In the genomic region with DNA sequence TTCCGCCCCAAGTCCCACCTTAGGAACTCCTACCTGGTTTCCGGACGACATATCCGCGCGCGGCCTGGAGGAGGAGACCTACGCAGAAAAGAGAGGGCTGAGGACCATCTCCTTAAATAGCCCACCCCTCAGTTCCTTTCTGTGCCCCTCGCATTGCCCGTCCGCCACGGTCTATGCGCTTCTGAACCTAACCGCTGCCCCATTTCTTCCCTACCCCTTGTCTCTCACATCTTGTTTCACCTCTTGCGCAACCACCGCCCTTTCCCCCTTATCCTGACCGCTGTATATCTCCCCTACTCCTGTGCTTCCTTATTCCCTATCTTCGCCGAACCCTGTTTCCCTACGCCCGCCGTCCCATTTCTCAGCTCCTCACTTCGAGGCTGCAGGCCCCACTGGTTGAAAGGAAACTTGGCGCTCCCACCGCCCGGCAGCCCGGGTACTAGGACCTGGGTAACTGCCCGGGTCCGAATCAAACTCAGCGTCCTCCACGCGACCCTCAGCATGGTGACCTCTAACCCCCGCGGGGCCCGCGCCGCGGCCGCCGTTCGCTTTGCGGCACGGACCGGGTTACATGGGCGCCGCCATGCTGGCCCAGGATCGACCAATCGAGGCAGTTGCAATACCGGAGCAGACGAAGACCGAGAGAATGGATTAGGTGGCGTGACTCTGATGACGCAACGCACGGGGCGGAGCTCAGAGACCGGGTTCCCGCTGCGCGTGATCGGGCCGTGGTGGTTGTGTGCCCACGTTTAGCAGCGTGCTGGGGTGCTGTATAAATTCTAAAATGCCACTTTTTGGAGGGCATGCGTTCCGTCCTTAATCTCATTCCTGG, we compare ENCODE assay signal across 1 cellular context.
TF ChIP-seq lines count a peak whose summit lies in the region.

MRPS15 (minus strand) TSS at position 612 of the 832 bp plus-strand sequence; CDS start at position 503, 109 bp downstream.

TF ChIP-seq in HepG2, 621 proteins besides CTCF, POLR2A, EP300 and RAD21 (continued from another document and continues in another):
- TF ChIP-seq ZNF367 (CRISPR knock-in tag; IDR thresholded peaks at IDR 0.05; ENCODE audit: borderline replicate concordance) (no peak), ZNF501 (CRISPR knock-in tag; IDR thresholded peaks at IDR 0.05) (peak; percentile 92), ZGPAT (CRISPR knock-in tag; IDR thresholded peaks at IDR 0.05) (peak; percentile 93), SAFB2 (CRISPR knock-in tag; IDR thresholded peaks at IDR 0.05; ENCODE audit: borderline replicate concordance, low read depth) (peak; percentile 96), CENPX (CRISPR knock-in tag; IDR thresholded peaks at IDR 0.05) (no peak), IKZF1 (IDR thresholded peaks at IDR 0.05) (no peak), FOSL1 (CRISPR knock-in tag; IDR thresholded peaks at IDR 0.05; ENCODE audit: borderline replicate concordance) (0 out of 2 replicates have a peak, but pooled peaks have one; percentile 26), FOXM1 (CRISPR knock-in tag; IDR thresholded peaks at IDR 0.05) (no peak), GABPA (IDR thresholded peaks at IDR 0.05; ENCODE audit: low read depth, low read length) (no peak), GABPA (CRISPR knock-in tag; IDR thresholded peaks at IDR 0.05; ENCODE audit: low read depth) (peak; percentile 75), PRPF4 (IDR thresholded peaks at IDR 0.05; ENCODE audit: low read depth, low read length, poor library complexity, severe bottlenecking) (no peak), YEATS2 (CRISPR knock-in tag; IDR thresholded peaks at IDR 0.05; ENCODE audit: borderline replicate concordance) (peak; percentile 91), HINFP (CRISPR knock-in tag; IDR thresholded peaks at IDR 0.05; ENCODE audit: low read depth) (0 out of 2 replicates have a peak, but pooled peaks have one; percentile 69), ZC3H4 (CRISPR knock-in tag; IDR thresholded peaks at IDR 0.05; ENCODE audit: borderline replicate concordance) (no peak), MAZ (IDR thresholded peaks at IDR 0.05; ENCODE audit: borderline replicate concordance, low read depth, low read length) (peak; percentile 70; the same call in 1 of the 2 replicates), MAZ (CRISPR knock-in tag; IDR thresholded peaks at IDR 0.05; ENCODE audit: low read depth) (peak; percentile 79), RBM22 (optimal IDR thresholded peaks at IDR 0.05; ENCODE audit: low read length) (no peak), PAWR (CRISPR knock-in tag; IDR thresholded peaks at IDR 0.05; ENCODE audit: borderline replicate concordance) (no peak), DNMT3B (CRISPR knock-in tag; conservative IDR thresholded peaks at IDR 0.05) (no peak; the same call in 1 of the 2 replicates), KAT7 (CRISPR knock-in tag; IDR thresholded peaks at IDR 0.05; ENCODE audit: borderline replicate concordance) (peak; percentile 91), ZNF546 (CRISPR knock-in tag; conservative IDR thresholded peaks at IDR 0.05) (peak; percentile 62), MXI1 (IDR thresholded peaks at IDR 0.05; ENCODE audit: borderline replicate concordance, low read depth, low read length) (peak; percentile 97), SMYD3 (CRISPR knock-in tag; IDR thresholded peaks at IDR 0.05) (0 out of 2 replicates have a peak, but pooled peaks have one; percentile 64), PITX1 (CRISPR knock-in tag; IDR thresholded peaks at IDR 0.05) (peak; percentile 91), IRF2 (CRISPR knock-in tag; IDR thresholded peaks at IDR 0.05) (peak; percentile 97), ZNF225 (CRISPR knock-in tag; IDR thresholded peaks at IDR 0.05) (peak; percentile 81), ZFP36 (IDR thresholded peaks at IDR 0.05; ENCODE audit: borderline replicate concordance, low read depth, low read length, partially characterized antibody) (no peak), ZNF292 (CRISPR knock-in tag; IDR thresholded peaks at IDR 0.05; ENCODE audit: borderline replicate concordance, low read depth) (no peak; the same call in 1 of the 2 replicates), ATF7 (IDR thresholded peaks at IDR 0.05) (peak; percentile 95), ATF7 (CRISPR knock-in tag; IDR thresholded peaks at IDR 0.05) (peak; percentile 93), TOE1 (CRISPR knock-in tag; IDR thresholded peaks at IDR 0.05) (peak; percentile 75; the same call in 1 of the 2 replicates), ELK4 (CRISPR knock-in tag; IDR thresholded peaks at IDR 0.05; ENCODE audit: borderline replicate concordance) (no peak), ATAD3A (CRISPR knock-in tag; IDR thresholded peaks at IDR 0.05) (0 out of 2 replicates have a peak, but pooled peaks have one; percentile 69), ZNF775 (CRISPR knock-in tag; IDR thresholded peaks at IDR 0.05; ENCODE audit: borderline replicate concordance) (no peak), CHCHD3 (CRISPR knock-in tag; IDR thresholded peaks at IDR 0.05) (no peak; the same call in 1 of the 2 replicates), ARNT (IDR thresholded peaks at IDR 0.05) (no peak), ZBTB26 (CRISPR knock-in tag; IDR thresholded peaks at IDR 0.05; ENCODE audit: borderline replicate concordance) (peak; percentile 71), TEAD2 (CRISPR knock-in tag; IDR thresholded peaks at IDR 0.05) (no peak), ZNF883 (CRISPR knock-in tag; IDR thresholded peaks at IDR 0.05; ENCODE audit: not compliant biosample characterization) (peak; percentile 83), ZNF569 (CRISPR knock-in tag; IDR thresholded peaks at IDR 0.05; ENCODE audit: borderline replicate concordance) (no peak), ATF7-NPFF (CRISPR knock-in tag; IDR thresholded peaks at IDR 0.05; ENCODE audit: low read depth) (peak; percentile 58; the same call in 1 of the 2 replicates), TSC22D2 (CRISPR knock-in tag; IDR thresholded peaks at IDR 0.05; ENCODE audit: borderline replicate concordance) (peak; percentile 93), ZNF232 (CRISPR knock-in tag; IDR thresholded peaks at IDR 0.05; ENCODE audit: borderline replicate concordance) (0 out of 2 replicates have a peak, but pooled peaks have one; percentile 46), ZNF703 (CRISPR knock-in tag; IDR thresholded peaks at IDR 0.05; ENCODE audit: borderline replicate concordance) (no peak), SMAD9 (CRISPR knock-in tag; IDR thresholded peaks at IDR 0.05) (no peak), ZSCAN21 (CRISPR knock-in tag; IDR thresholded peaks at IDR 0.05; ENCODE audit: borderline replicate concordance) (no peak; the same call in 1 of the 2 replicates), MED1 (CRISPR knock-in tag; IDR thresholded peaks at IDR 0.05) (peak; percentile 93), ZNF12 (CRISPR knock-in tag; IDR thresholded peaks at IDR 0.05) (no peak; the same call in 1 of the 2 replicates), ARHGAP35 (CRISPR knock-in tag; IDR thresholded peaks at IDR 0.05; ENCODE audit: borderline replicate concordance) (peak; percentile 76; the same call in 1 of the 2 replicates)
- TF ChIP-seq, protein P1, sequence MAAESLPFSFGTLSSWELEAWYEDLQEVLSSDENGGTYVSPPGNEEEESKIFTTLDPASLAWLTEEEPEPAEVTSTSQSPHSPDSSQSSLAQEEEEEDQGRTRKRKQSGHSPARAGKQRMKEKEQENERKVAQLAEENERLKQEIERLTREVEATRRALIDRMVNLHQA (CRISPR knock-in tag; IDR thresholded peaks at IDR 0.05) = 0 out of 2 replicates have a peak, but pooled peaks have one; percentile 62
- TF ChIP-seq, protein P2, sequence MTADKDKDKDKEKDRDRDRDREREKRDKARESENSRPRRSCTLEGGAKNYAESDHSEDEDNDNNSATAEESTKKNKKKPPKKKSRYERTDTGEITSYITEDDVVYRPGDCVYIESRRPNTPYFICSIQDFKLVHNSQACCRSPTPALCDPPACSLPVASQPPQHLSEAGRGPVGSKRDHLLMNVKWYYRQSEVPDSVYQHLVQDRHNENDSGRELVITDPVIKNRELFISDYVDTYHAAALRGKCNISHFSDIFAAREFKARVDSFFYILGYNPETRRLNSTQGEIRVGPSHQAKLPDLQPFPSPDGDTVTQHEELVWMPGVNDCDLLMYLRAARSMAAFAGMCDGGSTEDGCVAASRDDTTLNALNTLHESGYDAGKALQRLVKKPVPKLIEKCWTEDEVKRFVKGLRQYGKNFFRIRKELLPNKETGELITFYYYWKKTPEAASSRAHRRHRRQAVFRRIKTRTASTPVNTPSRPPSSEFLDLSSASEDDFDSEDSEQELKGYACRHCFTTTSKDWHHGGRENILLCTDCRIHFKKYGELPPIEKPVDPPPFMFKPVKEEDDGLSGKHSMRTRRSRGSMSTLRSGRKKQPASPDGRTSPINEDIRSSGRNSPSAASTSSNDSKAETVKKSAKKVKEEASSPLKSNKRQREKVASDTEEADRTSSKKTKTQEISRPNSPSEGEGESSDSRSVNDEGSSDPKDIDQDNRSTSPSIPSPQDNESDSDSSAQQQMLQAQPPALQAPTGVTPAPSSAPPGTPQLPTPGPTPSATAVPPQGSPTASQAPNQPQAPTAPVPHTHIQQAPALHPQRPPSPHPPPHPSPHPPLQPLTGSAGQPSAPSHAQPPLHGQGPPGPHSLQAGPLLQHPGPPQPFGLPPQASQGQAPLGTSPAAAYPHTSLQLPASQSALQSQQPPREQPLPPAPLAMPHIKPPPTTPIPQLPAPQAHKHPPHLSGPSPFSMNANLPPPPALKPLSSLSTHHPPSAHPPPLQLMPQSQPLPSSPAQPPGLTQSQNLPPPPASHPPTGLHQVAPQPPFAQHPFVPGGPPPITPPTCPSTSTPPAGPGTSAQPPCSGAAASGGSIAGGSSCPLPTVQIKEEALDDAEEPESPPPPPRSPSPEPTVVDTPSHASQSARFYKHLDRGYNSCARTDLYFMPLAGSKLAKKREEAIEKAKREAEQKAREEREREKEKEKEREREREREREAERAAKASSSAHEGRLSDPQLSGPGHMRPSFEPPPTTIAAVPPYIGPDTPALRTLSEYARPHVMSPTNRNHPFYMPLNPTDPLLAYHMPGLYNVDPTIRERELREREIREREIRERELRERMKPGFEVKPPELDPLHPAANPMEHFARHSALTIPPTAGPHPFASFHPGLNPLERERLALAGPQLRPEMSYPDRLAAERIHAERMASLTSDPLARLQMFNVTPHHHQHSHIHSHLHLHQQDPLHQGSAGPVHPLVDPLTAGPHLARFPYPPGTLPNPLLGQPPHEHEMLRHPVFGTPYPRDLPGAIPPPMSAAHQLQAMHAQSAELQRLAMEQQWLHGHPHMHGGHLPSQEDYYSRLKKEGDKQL (CRISPR knock-in tag; IDR thresholded peaks at IDR 0.05; ENCODE audit: low read depth) = peak; percentile 61; the same call in 1 of the 2 replicates
- TF ChIP-seq, protein P3, sequence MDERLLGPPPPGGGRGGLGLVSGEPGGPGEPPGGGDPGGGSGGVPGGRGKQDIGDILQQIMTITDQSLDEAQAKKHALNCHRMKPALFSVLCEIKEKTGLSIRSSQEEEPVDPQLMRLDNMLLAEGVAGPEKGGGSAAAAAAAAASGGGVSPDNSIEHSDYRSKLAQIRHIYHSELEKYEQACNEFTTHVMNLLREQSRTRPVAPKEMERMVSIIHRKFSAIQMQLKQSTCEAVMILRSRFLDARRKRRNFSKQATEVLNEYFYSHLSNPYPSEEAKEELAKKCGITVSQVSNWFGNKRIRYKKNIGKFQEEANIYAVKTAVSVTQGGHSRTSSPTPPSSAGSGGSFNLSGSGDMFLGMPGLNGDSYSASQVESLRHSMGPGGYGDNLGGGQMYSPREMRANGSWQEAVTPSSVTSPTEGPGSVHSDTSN (CRISPR knock-in tag; IDR thresholded peaks at IDR 0.05) = no peak
- TF ChIP-seq, protein P4, sequence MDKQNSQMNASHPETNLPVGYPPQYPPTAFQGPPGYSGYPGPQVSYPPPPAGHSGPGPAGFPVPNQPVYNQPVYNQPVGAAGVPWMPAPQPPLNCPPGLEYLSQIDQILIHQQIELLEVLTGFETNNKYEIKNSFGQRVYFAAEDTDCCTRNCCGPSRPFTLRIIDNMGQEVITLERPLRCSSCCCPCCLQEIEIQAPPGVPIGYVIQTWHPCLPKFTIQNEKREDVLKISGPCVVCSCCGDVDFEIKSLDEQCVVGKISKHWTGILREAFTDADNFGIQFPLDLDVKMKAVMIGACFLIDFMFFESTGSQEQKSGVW (CRISPR knock-in tag; IDR thresholded peaks at IDR 0.05; ENCODE audit: borderline replicate concordance) = no peak
